Comparison of ENCODE assay signal across 20 cellular contexts in the genomic region with DNA sequence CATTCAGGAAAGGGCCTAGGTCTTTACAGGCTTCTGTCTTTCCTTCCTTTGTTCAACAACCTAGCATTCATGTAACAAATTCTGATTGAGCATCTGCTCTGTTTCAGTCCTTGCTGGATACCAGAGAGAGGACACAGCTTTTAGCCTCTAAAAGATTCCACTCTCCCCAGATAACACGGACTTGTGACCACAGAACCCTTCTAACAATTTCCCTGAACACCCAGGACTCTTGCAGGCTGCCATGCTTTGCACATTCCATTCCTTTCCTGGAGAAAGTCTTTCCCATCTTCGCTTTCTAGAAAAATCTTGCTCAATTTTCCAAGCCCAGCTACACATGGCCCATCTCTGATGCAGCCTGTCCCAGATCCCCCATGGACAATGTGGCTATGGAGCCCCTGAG.
"Had no signal": no experiment of that assay in that cellular context is flagged by ENCODE, and none has a peak within 500 bp of the region (broad histone marks: within the 10 kb centered on the region; RNA-seq: fewer than 3 reads in every experiment).

No MANE protein-coding gene starts in this region.

- H3K4me3 ChIP-seq: esophagus muscularis mucosa, left ventricle myocardium inferior, lower lobe of right lung, ovary, right atrium auricular region, sigmoid colon had no signal

- H3K36me3 ChIP-seq: esophagus muscularis mucosa, left ventricle myocardium inferior, lower lobe of right lung, ovary, right atrium auricular region, sigmoid colon had no signal

- H3K27me3 ChIP-seq: esophagus muscularis mucosa, ovary, right atrium auricular region, sigmoid colon had no signal

- H3K9me3 Mint-ChIP-seq: dendritic cell treated with granulocyte-macrophage colony-stimulating factor and Interleukin-4, amounts not matched to agents 40 ng/mL and 50 ng/mL, for 4 days; memory B cell; natural killer cell; neural crest cell had no signal

- FAIRE-seq: kidney, small intestine, urothelium cell line had no signal

- ATAC-seq: effector memory CD8-positive, alpha-beta T cell; left cardiac atrium; lower lobe of right lung; natural killer cell had no signal

- H3K27ac ChIP-seq: epithelial cell of prostate, esophagus muscularis mucosa, left ventricle myocardium inferior, lower lobe of right lung, ovary, right atrium auricular region, sigmoid colon had no signal

- DNase-seq: effector memory CD8-positive, alpha-beta T cell; immature natural killer cell; kidney; left cardiac atrium; left ventricle myocardium inferior; lower lobe of right lung; natural killer cell; nucleus accumbens; ovary; sigmoid colon; small intestine; stimulated activated CD4-positive, alpha-beta T cell treated with anti-CD3 and anti-CD28 coated beads, Interleukin-2, amount 100 ng/mL, for 48 hours; stimulated activated naive CD4-positive, alpha-beta T cell treated with Interleukin-2 at 50 U/mL for 16 hours had no signal

- H3K27ac Mint-ChIP-seq: dendritic cell treated with granulocyte-macrophage colony-stimulating factor and Interleukin-4, amounts not matched to agents 40 ng/mL and 50 ng/mL, for 4 days; immature natural killer cell; memory B cell; natural killer cell had no signal

- H3K9me3 ChIP-seq: esophagus muscularis mucosa, left ventricle myocardium inferior, lower lobe of right lung, ovary, right atrium auricular region, sigmoid colon had no signal

- H3K4me1 ChIP-seq: esophagus muscularis mucosa, lower lobe of right lung, right atrium auricular region, sigmoid colon had no signal

- H3K27me3 Mint-ChIP-seq: effector memory CD8-positive, alpha-beta T cell; memory B cell had no signal

- H3K4me3 Mint-ChIP-seq: dendritic cell treated with granulocyte-macrophage colony-stimulating factor and Interleukin-4, amounts not matched to agents 40 ng/mL and 50 ng/mL, for 4 days; effector memory CD8-positive, alpha-beta T cell; immature natural killer cell; memory B cell; natural killer cell; neural crest cell had no signal

- H3K36me3 Mint-ChIP-seq: immature natural killer cell, memory B cell, natural killer cell had no signal

- H3K4me1 Mint-ChIP-seq: immature natural killer cell, memory B cell, natural killer cell, neural crest cell had no signal
